In genomic region chr17:80492343-80493136, GRCh38 we compare ENCODE assay signal across 2 cellular contexts.
TF ChIP-seq lines count a peak whose summit lies in the region.

No MANE protein-coding gene starts in this region.

TF ChIP-seq in GM12878, 131 proteins besides CTCF, POLR2A, EP300 and RAD21:
- 0 out of 2 replicates have a peak, but pooled peaks have one; percentile 32 for TF ChIP-seq TCF12 (IDR thresholded peaks at IDR 0.05; ENCODE audit: low read depth, low read length)
- TF ChIP-seq RCOR1 (conservative IDR thresholded peaks at IDR 0.05; ENCODE audit: low read depth, low read length), result no peak

TF ChIP-seq in neural cell, 6 proteins besides CTCF, POLR2A, EP300 and RAD21:
- TF ChIP-seq EZH2 (IDR thresholded peaks at IDR 0.05; ENCODE audit: borderline replicate concordance, insufficient read depth, low read length, poor library complexity, severe bottlenecking) (no peak), TAF1 (IDR thresholded peaks at IDR 0.05; ENCODE audit: low read depth) (no peak), POLR2AphosphoS5 (IDR thresholded peaks at IDR 0.05) (no peak), MXI1 (conservative IDR thresholded peaks at IDR 0.05; ENCODE audit: poor library complexity, severe bottlenecking) (no peak), REST (IDR thresholded peaks at IDR 0.05; ENCODE audit: borderline replicate concordance) (no peak), SMC3 (conservative IDR thresholded peaks at IDR 0.05; ENCODE audit: poor library complexity) (no peak)
